ENCODE assay signal across 31 cellular contexts in genomic region chr10:24172909-24173308, GRCh38.
"Had no signal": no experiment of that assay in that cellular context is flagged by ENCODE, and none has a peak within 500 bp of the region (broad histone marks: within the 10 kb centered on the region; RNA-seq: fewer than 3 reads in every experiment).

No MANE protein-coding gene starts in this region.

- H3K4me3 ChIP-seq: adrenal gland, ascending aorta, body of pancreas, breast epithelium, cardiac muscle cell had no signal

- ATAC-seq: activated naive CD4-positive, alpha-beta T cell treated with anti-CD3 and anti-CD28 coated beads, Interleukin-2, amount 50 U/mL, for 72 hours; activated naive CD8-positive, alpha-beta T cell treated with anti-CD3 and anti-CD28 coated beads, Interleukin-2, amount 50 U/mL, for 24 hours; activated T-cell treated with anti-CD3 and anti-CD28 coated beads, Interleukin-2, amount 50 U/mL, for 4 hours; activated T-cell treated with anti-CD3 and anti-CD28 coated beads, Interleukin-2, amount 50 U/mL, for 72 hours; activated T-helper 17 cell treated with anti-CD3 and anti-CD28 coated beads, Interleukin-2, amount 50 U/mL, for 72 hours; body of pancreas had no signal

- H3K27ac ChIP-seq: adrenal gland, ascending aorta, body of pancreas, brain microvascular endothelial cell, breast epithelium, cardiac muscle cell had no signal

- H3K4me1 ChIP-seq: adrenal gland, ascending aorta, body of pancreas, breast epithelium had no signal

- H3K27me3 ChIP-seq: adrenal gland, ascending aorta, body of pancreas, brain microvascular endothelial cell, breast epithelium, cardiac muscle cell had no signal

- H3K36me3 ChIP-seq: adrenal gland, ascending aorta, brain microvascular endothelial cell, breast epithelium, cardiac muscle cell had no signal

- DNase-seq: activated effector memory CD4-positive, alpha-beta T cell treated with anti-CD3 and anti-CD28 coated beads, Interleukin-2, amount 50 U/mL, for 16 hours; activated effector memory CD4-positive, alpha-beta T cell treated with Interleukin-2 at 50 U/mL for 16 hours; activated gamma-delta T cell; activated gamma-delta T cell treated with Interleukin-2 at 50 U/mL for 16 hours; activated naive CD4-positive, alpha-beta T cell; activated naive CD4-positive, alpha-beta T cell treated with anti-CD3 and anti-CD28 coated beads for 36 hours; activated naive CD4-positive, alpha-beta T cell treated with anti-CD3 and anti-CD28 coated beads, Interleukin-2, amount 10 ng/mL, durations not matched to agents 7 days and 5 days; activated naive CD4-positive, alpha-beta T cell treated with anti-CD3 and anti-CD28 coated beads, Interleukin-2, amount 50 U/mL, for 16 hours; activated naive CD4-positive, alpha-beta T cell treated with Interleukin-2 at 50 U/mL for 16 hours; activated naive CD8-positive, alpha-beta T cell treated with anti-CD3 and anti-CD28 coated beads for 36 hours; activated naive CD8-positive, alpha-beta T cell treated with anti-CD3 and anti-CD28 coated beads, Interleukin-2, amount 10 ng/mL, durations not matched to agents 7 days and 5 days; activated naive CD8-positive, alpha-beta T cell treated with anti-CD3 and anti-CD28 coated beads, Interleukin-2, amount 50 U/mL, for 24 hours; activated T-cell treated with anti-CD3 and anti-CD28 coated beads, Interleukin-2, amount 50 U/mL, for 24 hours; activated T-cell treated with anti-CD3 and anti-CD28 coated beads, Interleukin-2, amount 50 U/mL, for 4 hours; activated T-cell treated with anti-CD3 and anti-CD28 coated beads, Interleukin-2, amount 50 U/mL, for 48 hours; activated T-cell treated with anti-CD3 and anti-CD28 coated beads, Interleukin-2, amount 50 U/mL, for 72 hours; adrenal gland; amniotic stem cell; amygdala; anterior cingulate cortex; aorta; body of pancreas; brain microvascular endothelial cell; caudate nucleus; central memory CD4-positive, alpha-beta T cell; cerebellar nuclear complex had no signal

- H3K9me3 ChIP-seq: adrenal gland, ascending aorta, body of pancreas, breast epithelium had no signal
